ENCODE assay signal across 8 cellular contexts in the genomic region with DNA sequence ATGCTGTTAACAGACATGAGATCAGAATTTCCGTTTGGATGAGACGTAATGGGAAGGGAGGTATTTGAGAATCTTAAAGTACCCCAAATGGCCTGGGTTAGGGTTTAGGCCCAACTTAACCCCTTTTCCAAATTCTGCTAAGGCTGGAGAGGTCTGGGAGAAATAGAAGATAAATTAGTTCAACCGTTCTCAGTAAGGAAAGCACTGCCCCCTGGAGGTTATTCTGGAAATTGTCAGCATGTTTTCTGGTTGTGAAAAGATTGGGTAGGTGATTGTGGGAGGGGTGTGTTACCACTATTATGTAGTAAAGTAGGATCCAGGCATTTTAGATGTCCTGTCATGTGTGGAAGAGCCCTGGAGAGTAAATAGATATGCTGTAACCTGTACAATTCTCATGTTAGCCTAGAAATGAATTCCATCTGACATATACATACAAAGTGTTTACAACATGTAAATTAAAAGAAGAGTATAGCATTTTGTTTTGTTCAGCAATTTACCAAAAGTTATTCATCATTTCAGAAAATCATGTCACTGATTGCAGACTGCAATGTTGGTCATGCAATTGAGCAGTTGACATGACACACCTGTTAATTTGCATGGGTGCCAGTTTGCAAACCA. TPM values are rescaled to one million over a fixed set of nuclear protein-coding genes. Genes with fewer than 3 reads are reported as not detected.
DNase-seq lines count a peak whose midpoint lies in the region; ATAC-seq and TF ChIP-seq lines count a peak whose summit lies in the region.

No MANE protein-coding gene starts in this region.

- H3K27me3 ChIP-seq in A673 (replicated peaks; ENCODE audit: insufficient read depth, low read depth, low read length, poor library complexity) (no peaks in the 10 kb centered on the region), esophagus muscularis mucosa (no peaks in the 10 kb centered on the region), neuronal stem cell (ENCODE audit: control insufficient read depth in 3 of 3, insufficient read depth in 3 of 3, low read depth in 1 of 3, low read length in 3 of 3) (no peaks in the 10 kb centered on the region)

- no peak overlapping the region for H3K4ac ChIP-seq in neuronal stem cell (ENCODE audit: low read length)

- intact Hi-C loops in A673 (cut with micrococcal nuclease; ENCODE audit: unreplicated experiment), result loop anchor here (1.0 to 5.0 kb wide), 3 partner anchors 299 to 583 kb away; no protein-coding TSS in a partner anchor
- intact Hi-C loops in esophagus muscularis mucosa (cut with DNase I), result loop anchor here (2.0 to 10.0 kb wide), 2 partner anchors 295 to 581 kb away; no protein-coding TSS in a partner anchor

- no peak overlapping the region for H4K8ac ChIP-seq in neuronal stem cell (ENCODE audit: low read depth, low read length)

- POLR2A ChIA-PET in A673 (lab: Charles Lee; ENCODE audit: low non-redundant PET), result no interaction called here
- POLR2A ChIA-PET in GM10248 (lab: Yijun Ruan, JAX), result no interaction called here

- no peak overlapping the region for H3K23ac ChIP-seq in neuronal stem cell (ENCODE audit: low read depth, low read length, poor library complexity)

- H3K9me3 ChIP-seq in A673 (ENCODE audit: low read depth, low read length, poor library complexity, severe bottlenecking) (no peaks in the 10 kb centered on the region), esophagus muscularis mucosa (no peaks in the 10 kb centered on the region), neuronal stem cell (replicated peaks in 1 of 2; ENCODE audit: control insufficient read depth in 2 of 2, insufficient read depth in 1 of 2, low read depth in 1 of 2, low read length in 2 of 2) (no peaks in the 10 kb centered on the region)

- H3K4me1 ChIP-seq in A673 (ENCODE audit: insufficient read depth, low read length, poor library complexity, severe bottlenecking) (no peaks in the 10 kb centered on the region), esophagus muscularis mucosa (no peaks in the 10 kb centered on the region), neuronal stem cell (ENCODE audit: control insufficient read depth in 2 of 2, insufficient read depth in 1 of 2, low read depth in 1 of 2, low read length in 2 of 2) (no peaks in the 10 kb centered on the region)

- H3K9ac ChIP-seq in neuronal stem cell (ENCODE audit: low read depth, low read length, poor library complexity), result no peak overlapping the region

- H2BK120ac ChIP-seq in neuronal stem cell (ENCODE audit: low read depth, low read length), result no peak overlapping the region

- no peak overlapping the region for H2BK15ac ChIP-seq in neuronal stem cell (ENCODE audit: low read length)

- H2AFZ ChIP-seq in neuronal stem cell (ENCODE audit: low read length), result no peak overlapping the region

- no peak overlapping the region for H3K14ac ChIP-seq in neuronal stem cell (ENCODE audit: low read length)

- ATAC-seq in HG02981 (IDR thresholded peaks at IDR 0.05; ENCODE audit: unreplicated experiment) (peak; percentile 64), GM19397 (IDR thresholded peaks at IDR 0.05; ENCODE audit: unreplicated experiment) (no peak)

- no peak overlapping the region for H3K4me3 ChIP-seq in A673 (ENCODE audit: low read depth, low read length, poor library complexity, severe bottlenecking)
- no peak overlapping the region for H3K4me3 ChIP-seq in esophagus muscularis mucosa
- no peak overlapping the region for H3K4me3 ChIP-seq in neuronal stem cell (ENCODE audit: low read length in 2 of 2)

- no peaks in the 10 kb centered on the region for H3K79me1 ChIP-seq in neuronal stem cell (ENCODE audit: low read depth, low read length)

- TF ChIP-seq CTCF in A673 (conservative IDR thresholded peaks at IDR 0.05; ENCODE audit: low read depth, low read length), result peak; percentile 74
- TF ChIP-seq CTCF in GM10248 (IDR thresholded peaks at IDR 0.05; ENCODE audit: control extremely low read depth, extremely low read depth, low read depth, missing control alignments), result peak; percentile 74
- peak; percentile 53 to 79 (median 79) for TF ChIP-seq CTCF in esophagus muscularis mucosa (IDR thresholded peaks at IDR 0.05)

- H2BK12ac ChIP-seq in neuronal stem cell (ENCODE audit: low read length), result no peak overlapping the region

- H2BK5ac ChIP-seq in neuronal stem cell (ENCODE audit: low read length), result no peak overlapping the region

- no peak overlapping the region for H2AK5ac ChIP-seq in neuronal stem cell (ENCODE audit: low read depth, low read length)

- BruUV-seq in A673 (replicated peaks; lab: Mats Ljungman, UMichigan), result no TSS peak

- DNase-seq in A673 (ENCODE audit: low spot score) (peak; percentile 60), GM10248 (ENCODE audit: extremely low spot score) (peak; percentile 29), NCI-H446 treated with DMSO at 0.1 percent for 48 hours (lab: John Stamatoyannopoulos, UW) (peak; percentile 9), esophagus muscularis mucosa (ENCODE audit: extremely low spot score) (no peak), neuronal stem cell (ENCODE audit: low spot score) (peak; percentile 66)
- peak; percentile 36 to 51 for DNase-seq in activated CD4-positive, alpha-beta T cell treated with anti-CD3 and anti-CD28 coated beads, Interleukin-2, amount 50 U/mL, for 48 hours

- no peak for TF ChIP-seq EP300 in esophagus muscularis mucosa (IDR thresholded peaks at IDR 0.05)

- no peaks in the 10 kb centered on the region for H3K36me3 ChIP-seq in A673 (ENCODE audit: insufficient read depth, low read length, poor library complexity, severe bottlenecking)
- no peaks in the 10 kb centered on the region for H3K36me3 ChIP-seq in esophagus muscularis mucosa
- H3K36me3 ChIP-seq in neuronal stem cell (replicated peaks in 1 of 2; ENCODE audit: control insufficient read depth in 2 of 2, insufficient read depth in 2 of 2, low read length in 2 of 2), result no peaks in the 10 kb centered on the region

- 15% methylated on average over 3 of the region's 3 CpGs for WGBS in esophagus muscularis mucosa
- WGBS in neuronal stem cell (ENCODE audit: extremely low coverage in 2 of 2, insufficient read length in 2 of 2, insufficient replicate concordance in 1 of 2), 2 donors, result no CpG with 5 or more reads among the region's 3 CpGs

- no peak overlapping the region for H3K27ac ChIP-seq in A673 (ENCODE audit: low read depth, low read length, poor library complexity, severe bottlenecking)
- H3K27ac ChIP-seq in esophagus muscularis mucosa (replicated peaks in 1 of 4), result no peak overlapping the region
- H3K27ac ChIP-seq in neuronal stem cell (replicated peaks; ENCODE audit: low read length), result no peak overlapping the region

- H4K91ac ChIP-seq in neuronal stem cell (ENCODE audit: low read depth, low read length, poor library complexity), result no peak overlapping the region

- no peak for TF ChIP-seq POLR2A in esophagus muscularis mucosa (IDR thresholded peaks at IDR 0.05; ENCODE audit: low read depth)

- no peak overlapping the region for H3K4me2 ChIP-seq in neuronal stem cell (ENCODE audit: insufficient read depth, low read length, poor library complexity, severe bottlenecking)

- no peak overlapping the region for H3K18ac ChIP-seq in neuronal stem cell (ENCODE audit: low read length)

- CTCF ChIA-PET in A673 (lab: Charles Lee), result no interaction called here
- CTCF ChIA-PET in GM10248 (lab: Yijun Ruan, JAX), result interaction anchor here (0.6 to 2.3 kb wide), 9 partner anchors 9 to 613 kb away, joined by 3 to 18 read pairs (median 6); no protein-coding TSS in a partner anchor

RNA-seq across cellular contexts. Expression of a gene that starts 26.8 kb away (rescaled TPM):
- total RNA-seq in A673 (2021) (not detected in 2 replicates), esophagus muscularis mucosa (not detected)
- polyA plus RNA-seq in neuronal stem cell (2013, experiment 1 of 2), result not detected
- polyA plus RNA-seq in neuronal stem cell (2013, experiment 2 of 2), result not detected
